Comparison of ENCODE assay signal across 16 cellular contexts in the genomic region with DNA sequence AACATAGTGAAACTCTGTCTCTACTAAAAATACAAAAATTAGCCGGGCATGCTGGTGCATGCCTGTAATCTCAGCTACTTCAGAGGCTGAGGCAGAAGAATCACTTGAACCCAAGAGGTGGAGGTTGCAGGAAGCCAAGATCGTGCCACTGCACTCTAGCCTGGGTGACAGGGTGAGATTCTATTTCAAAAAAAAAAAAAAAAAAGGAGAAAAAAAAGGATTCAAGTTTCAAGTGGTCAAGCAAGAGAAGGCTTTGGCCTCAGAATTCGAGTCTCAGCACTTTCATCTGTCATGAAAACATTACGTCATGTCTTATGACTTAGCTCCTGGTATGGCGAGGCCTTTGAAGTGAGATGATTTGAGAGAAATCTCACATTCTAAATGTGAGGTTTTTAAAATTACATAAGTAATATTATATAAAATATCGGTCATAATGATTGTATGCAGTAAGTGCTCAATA. TPM values are rescaled to one million over a fixed set of nuclear protein-coding genes. Genes with fewer than 3 reads are reported as not detected.
A peak's percentile ranks its signal among the peaks of the same experiment; 100 is the strongest.
DNase-seq lines count a peak whose midpoint lies in the region; ATAC-seq and TF ChIP-seq lines count a peak whose summit lies in the region.
"Had no signal": no experiment of that assay in that cellular context is flagged by ENCODE, and none has a peak within 500 bp of the region (broad histone marks: within the 10 kb centered on the region; RNA-seq: fewer than 3 reads in every experiment).

No MANE protein-coding gene starts in this region.

- intact Hi-C loops in activated B cell treated with CpG ODN at 0.5 μM for 24 hours (cut with micrococcal nuclease), result loop anchor here (1.0 to 5.0 kb wide), 4 partner anchors 22 to 1070 kb away; a partner anchor contains a TSS

- POLR2A ChIA-PET in activated B cell treated with CpG ODN at 0.5 μM for 24 hours (lab: Charles Lee), result no interaction called here

- H3K9me3 ChIP-seq in MG63, result no peaks in the 10 kb centered on the region
- H3K9me3 ChIP-seq: adrenal gland, left ventricle myocardium inferior had no signal

- peaks cover 6% of the 10 kb centered on the region for H3K9me3 Mint-ChIP-seq in activated B cell treated with CpG ODN at 0.5 μM for 24 hours
- H3K9me3 Mint-ChIP-seq: CD8-positive, alpha-beta memory T cell; HFFc6; neural progenitor cell; T-helper 2 cell treated with Interferon-gamma antibody and Interleukin-4, amounts not matched to agents 5 μg/mL and 100 μg/mL, for 36 hours had no signal

- CTCF ChIA-PET in activated B cell treated with CpG ODN at 0.5 μM for 24 hours (lab: Charles Lee), result no interaction called here

- H3K4me3 Mint-ChIP-seq in activated B cell treated with CpG ODN at 0.5 μM for 24 hours, result peak overlapping the region; percentile 71
- H3K4me3 Mint-ChIP-seq: CD8-positive, alpha-beta memory T cell; HFFc6; neural progenitor cell; T-helper 2 cell treated with Interferon-gamma antibody and Interleukin-4, amounts not matched to agents 5 μg/mL and 100 μg/mL, for 36 hours had no signal

- H3K27me3 ChIP-seq in MG63, result peaks cover 12% of the 10 kb centered on the region
- H3K27me3 ChIP-seq: adrenal gland, neural progenitor cell had no signal

- ATAC-seq in GM18520 (IDR thresholded peaks at IDR 0.05; ENCODE audit: unreplicated experiment) (peak; percentile 17), GM21447 (IDR thresholded peaks at IDR 0.05; ENCODE audit: unreplicated experiment) (peak; percentile 8), HG03045 (IDR thresholded peaks at IDR 0.05; ENCODE audit: unreplicated experiment) (peak; percentile 37), activated B cell treated with CpG ODN at 0.5 μM for 24 hours (ENCODE audit: low read depth) (no peak)

- H3K4me1 Mint-ChIP-seq in activated B cell treated with CpG ODN at 0.5 μM for 24 hours, result peaks cover 28% of the 10 kb centered on the region

- peaks cover 4% of the 10 kb centered on the region for H3K36me3 Mint-ChIP-seq in activated B cell treated with CpG ODN at 0.5 μM for 24 hours (ENCODE audit: low read depth)
- H3K36me3 Mint-ChIP-seq: neural progenitor cell had no signal

- DNase-seq in activated B cell treated with CpG ODN at 0.5 μM for 24 hours (no peak), MG63 (no peak), NCI-H1417 treated with DMSO at 0.1 percent for 48 hours (lab: John Stamatoyannopoulos, UW) (no peak), activated gamma-delta T cell treated with Interleukin-2 at 50 U/mL for 16 hours (no peak), C1 segment of cervical spinal cord (lab: John Stamatoyannopoulos, UW) (no peak)
- DNase-seq: CD8-positive, alpha-beta memory T cell; dorsolateral prefrontal cortex; HFFc6; left ventricle myocardium inferior; NCI-H1930 had no signal

- H3K27me3 Mint-ChIP-seq in activated B cell treated with CpG ODN at 0.5 μM for 24 hours, result no peaks in the 10 kb centered on the region

- no peaks in the 10 kb centered on the region for H3K36me3 ChIP-seq in MG63
- H3K36me3 ChIP-seq: adrenal gland, left ventricle myocardium inferior, neural progenitor cell had no signal

- H3K4me3 ChIP-seq in MG63, result no peak overlapping the region
- H3K4me3 ChIP-seq: adrenal gland, dorsolateral prefrontal cortex, left ventricle myocardium inferior, neural progenitor cell had no signal

- H3K27ac Mint-ChIP-seq in activated B cell treated with CpG ODN at 0.5 μM for 24 hours, result no peak overlapping the region
- H3K27ac Mint-ChIP-seq: CD8-positive, alpha-beta memory T cell; HFFc6; neural progenitor cell; T-helper 2 cell treated with Interferon-gamma antibody and Interleukin-4, amounts not matched to agents 5 μg/mL and 100 μg/mL, for 36 hours had no signal

- no peak for TF ChIP-seq CTCF in activated B cell treated with CpG ODN at 0.5 μM for 24 hours (IDR thresholded peaks at IDR 0.05)

RNA-seq across cellular contexts. Expression of a gene that starts 21.2 kb away (rescaled TPM):
- 23.2 and 28.3 TPM in 2 replicates for total RNA-seq in activated B cell treated with CpG ODN at 0.5 μM for 24 hours
- 18.6 and 30.3 TPM in 2 replicates for total RNA-seq in MG63 (2014; rRNA removed; shearing (Covaris generic); ENCODE audit: low replicate concordance)

RNA-seq across cellular contexts. Expression of a gene that starts 21.2 kb away (rescaled TPM):
- 49.5 and 50.1 TPM in 2 replicates for total RNA-seq in activated B cell treated with CpG ODN at 0.5 μM for 24 hours
- total RNA-seq in MG63 (2014; rRNA removed; shearing (Covaris generic); ENCODE audit: low replicate concordance), result 58.1 and 59.7 TPM in 2 replicates
